ENCODE assay signal across 1 cellular context in genomic region chr22:26642465-26643367, GRCh38.
TF ChIP-seq lines count a peak whose summit lies in the region.

No MANE protein-coding gene starts in this region.

TF ChIP-seq in H1, 55 proteins besides CTCF, POLR2A, EP300 and RAD21:
- TF ChIP-seq EGR1 (IDR thresholded peaks at IDR 0.05; ENCODE audit: borderline replicate concordance, low read depth, low read length), result no peak
- TF ChIP-seq BACH1 (IDR thresholded peaks at IDR 0.05; ENCODE audit: low read length), result peak; percentile 46; the same call in 1 of the 2 replicates
- 0 out of 2 replicates have a peak, but pooled peaks have one; percentile 65 for TF ChIP-seq RBBP5 (IDR thresholded peaks at IDR 0.05; ENCODE audit: borderline replicate concordance, low read depth, low read length)
